In genomic region chr14:89302396-89302950, GRCh38 we compare ENCODE assay signal across 13 cellular contexts.
DNase-seq lines count a peak whose midpoint lies in the region; ATAC-seq and TF ChIP-seq lines count a peak whose summit lies in the region.
"Had no signal": no experiment of that assay in that cellular context is flagged by ENCODE, and none has a peak within 500 bp of the region (broad histone marks: within the 10 kb centered on the region; RNA-seq: fewer than 3 reads in every experiment).

No MANE protein-coding gene starts in this region.

- H3K27ac Mint-ChIP-seq in brain = peak overlapping the region in 3 of 5 experiments; percentile 20 to 97 (median 97)

- no peak for ATAC-seq in upper lobe of right lung
- ATAC-seq in omental fat pad (ENCODE audit: low FRiP score) = no peak

- no peaks in the 10 kb centered on the region for H3K36me3 ChIP-seq in left ventricle myocardium inferior
- H3K36me3 ChIP-seq in mesodermal cell (ENCODE audit: control insufficient read depth, insufficient read depth, low read length) = peaks cover 3% of the 10 kb centered on the region
- no peaks in the 10 kb centered on the region for H3K36me3 ChIP-seq in upper lobe of right lung

- peaks cover 0 to 5% (median 3%) of the 10 kb centered on the region in 5 experiments for H3K9me3 Mint-ChIP-seq in brain
- H3K9me3 Mint-ChIP-seq: central memory CD8-positive, alpha-beta T cell had no signal

- WGBS in mesodermal cell (ENCODE audit: insufficient coverage in 2 of 2), 2 experiments = 93% methylated on average over 2 to 6 of the region's 7 CpGs

- no peaks in the 10 kb centered on the region for H3K27me3 Mint-ChIP-seq in brain
- H3K27me3 Mint-ChIP-seq: central memory CD8-positive, alpha-beta T cell; type B pancreatic cell had no signal

- H3K4me1 Mint-ChIP-seq in brain = peaks cover 82% of the 10 kb centered on the region

- no peak overlapping the region for H3K4me3 Mint-ChIP-seq in brain
- H3K4me3 Mint-ChIP-seq: central memory CD8-positive, alpha-beta T cell; type B pancreatic cell had no signal

- H3K27me3 ChIP-seq in left ventricle myocardium inferior (ENCODE audit: low read depth) (no peaks in the 10 kb centered on the region), upper lobe of right lung (no peaks in the 10 kb centered on the region)

- H3K4me3 ChIP-seq in left ventricle myocardium inferior (no peak overlapping the region), mesodermal cell (ENCODE audit: extremely low read depth, insufficient read depth, low read length, poor library complexity, severe bottlenecking) (no peak overlapping the region), upper lobe of right lung (no peak overlapping the region)

- TF ChIP-seq CTCF in left ventricle myocardium inferior (IDR thresholded peaks at IDR 0.05; ENCODE audit: borderline replicate concordance) = no peak
- TF ChIP-seq CTCF in brain (conservative IDR thresholded peaks at IDR 0.05) = no peak
- no peak for TF ChIP-seq CTCF in upper lobe of right lung (IDR thresholded peaks at IDR 0.05)
- TF ChIP-seq CTCF in omental fat pad (IDR thresholded peaks at IDR 0.05) = no peak

- no peaks in the 10 kb centered on the region for H3K9me3 ChIP-seq in left ventricle myocardium inferior (replicated peaks)
- no peaks in the 10 kb centered on the region for H3K9me3 ChIP-seq in mesodermal cell (ENCODE audit: control insufficient read depth, low read length)
- no peaks in the 10 kb centered on the region for H3K9me3 ChIP-seq in upper lobe of right lung

- peaks cover 35% of the 10 kb centered on the region for H3K36me3 Mint-ChIP-seq in brain

- H3K4me1 ChIP-seq in left ventricle myocardium inferior (peaks cover 77% of the 10 kb centered on the region), mesodermal cell (ENCODE audit: control insufficient read depth, insufficient read depth, low read length, poor library complexity, severe bottlenecking) (peaks cover 38% of the 10 kb centered on the region), upper lobe of right lung (peaks cover 39% of the 10 kb centered on the region)

- intact Hi-C loops in left ventricle myocardium inferior (cut with micrococcal nuclease) (no loop called here), cardiac septum (cut with DNase I) (loop anchor here (5.0 to 10.0 kb wide), 2 partner anchors 50 to 312 kb away; no protein-coding TSS in a partner anchor), upper lobe of right lung (cut with DNase I) (no loop called here)

- H3K27ac ChIP-seq in left ventricle myocardium inferior (replicated peaks) = peak overlapping the region; percentile 91
- H3K27ac ChIP-seq in mesodermal cell (ENCODE audit: low read depth, low read length, severe bottlenecking) = peak overlapping the region; percentile 99
- H3K27ac ChIP-seq in upper lobe of right lung = peak overlapping the region; percentile 78

- DNase-seq in left ventricle myocardium inferior (no peak), cardiac septum (ENCODE audit: low spot score) (no peak), upper lobe of right lung (no peak), amygdala (lab: John Stamatoyannopoulos, UW) (no peak), omental fat pad (ENCODE audit: low spot score) (no peak)
- no peak for DNase-seq in activated CD4-positive, CD25-positive, alpha-beta regulatory T cell (lab: John Stamatoyannopoulos, UW)
- DNase-seq: AML-193, foreskin fibroblast, NCI-H82 had no signal
